ENCODE assay signal across 33 cellular contexts in the genomic region with DNA sequence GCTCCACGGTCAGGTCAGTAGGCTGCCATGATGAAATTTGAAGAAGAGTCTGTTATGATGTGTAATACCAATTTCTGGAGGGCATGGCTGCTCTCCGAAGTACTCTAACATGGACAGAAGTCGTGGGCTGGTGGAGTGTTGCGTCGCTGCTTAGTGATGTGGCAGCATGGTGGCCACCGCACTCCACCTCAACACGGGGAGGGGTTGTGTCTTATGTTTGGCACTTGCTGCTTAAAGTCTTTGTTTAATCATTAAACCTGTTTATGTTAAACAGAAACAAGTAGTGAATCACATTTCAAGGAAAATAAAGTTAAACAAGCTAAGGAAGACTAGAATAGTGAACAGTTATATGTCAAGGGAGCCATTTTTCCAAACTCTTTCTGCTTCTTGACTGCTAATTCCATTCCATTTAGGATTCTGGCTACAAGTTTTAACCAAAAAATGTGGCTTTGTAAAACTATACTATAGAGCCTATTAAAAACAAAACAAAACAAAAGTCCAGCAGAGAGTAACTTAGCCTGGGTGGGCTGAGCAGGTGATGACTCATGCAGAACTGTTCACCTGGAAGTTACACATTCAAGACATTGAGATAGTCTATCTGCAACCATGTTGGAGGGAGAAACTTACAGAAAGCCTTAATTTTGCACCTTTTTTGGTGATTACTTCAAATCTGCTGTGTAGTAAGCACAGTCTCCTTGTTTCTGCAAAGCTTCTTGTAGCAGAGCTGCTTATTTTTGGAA. TPM values are rescaled to one million over a fixed set of nuclear protein-coding genes. Genes with fewer than 3 reads are reported as not detected.
DNase-seq lines count a peak whose midpoint lies in the region; ATAC-seq, FAIRE-seq and TF ChIP-seq lines count a peak whose summit lies in the region.
"Had no signal": no experiment of that assay in that cellular context is flagged by ENCODE, and none has a peak within 500 bp of the region (broad histone marks: within the 10 kb centered on the region; RNA-seq: fewer than 3 reads in every experiment).

No MANE protein-coding gene starts in this region.

- H3K4me3 ChIP-seq in HEK293 (ENCODE audit: low read depth, low read length), result no peak overlapping the region
- H3K4me3 ChIP-seq in astrocyte (ENCODE audit: insufficient read depth, low read depth, low read length), result no peak overlapping the region
- H3K4me3 ChIP-seq: esophagus muscularis mucosa, heart left ventricle, lower lobe of right lung, mucosa of descending colon, transverse colon had no signal

- no peak overlapping the region for H2AFZ ChIP-seq in astrocyte (ENCODE audit: low read depth, low read length)

- 0 out of 2 replicates have a peak, but pooled peaks cover 4% of the 10 kb centered on the region for H3K4me1 ChIP-seq in HEK293 (ENCODE audit: control insufficient read depth, insufficient read depth, low read length)
- H3K4me1 ChIP-seq in astrocyte (ENCODE audit: insufficient read depth, low read length), result no peaks in the 10 kb centered on the region
- H3K4me1 ChIP-seq: Caco-2, foreskin keratinocyte, lower lobe of right lung, transverse colon had no signal

- no peak overlapping the region for H3K27ac Mint-ChIP-seq in astrocyte (ENCODE audit: unreplicated experiment)
- H3K27ac Mint-ChIP-seq: activated T-cell treated with anti-CD3 and anti-CD28 coated beads, Interleukin-2, amount 50 U/mL, for 24 hours; brain; dendritic cell treated with granulocyte-macrophage colony-stimulating factor and Interleukin-4, amounts not matched to agents 40 ng/mL and 50 ng/mL, for 4 days; natural killer cell treated with Interleukin-12 subunit alpha and Interleukin-12 subunit beta and Interleukin-15 and Interleukin-18, amount 100 ng/mL, for 72 hours; stimulated activated memory B cell treated with anti-CD40 and anti-IgM and Interleukin-4, amounts not matched to agents 10 μg/mL and 1 μg/mL and 100 μg/mL, for 72 hours had no signal

- CTCF ChIA-PET in HEK293 (lab: Yijun Ruan, JAX), result interaction anchor here (0.5 to 1.6 kb wide), 3 partner anchors 18 to 1010 kb away, joined by 3 to 6 read pairs (median 5); no protein-coding TSS in a partner anchor

- POLR2A ChIA-PET in HEK293 (lab: Yijun Ruan, JAX), result no interaction called here

- peaks cover 12% of the 10 kb centered on the region for H3K4me1 Mint-ChIP-seq in astrocyte (ENCODE audit: low read depth, unreplicated experiment)
- H3K4me1 Mint-ChIP-seq: stimulated activated memory B cell treated with anti-CD40 and anti-IgM and Interleukin-4, amounts not matched to agents 10 μg/mL and 1 μg/mL and 100 μg/mL, for 72 hours had no signal

- ATAC-seq in GM21528 (IDR thresholded peaks at IDR 0.05; ENCODE audit: low FRiP score, unreplicated experiment) (no peak), GM18520 (IDR thresholded peaks at IDR 0.05; ENCODE audit: unreplicated experiment) (no peak), HG02840 (IDR thresholded peaks at IDR 0.05; ENCODE audit: low FRiP score, unreplicated experiment) (no peak)
- ATAC-seq: foreskin keratinocyte; heart left ventricle; lower lobe of right lung; mucosa of descending colon; natural killer cell treated with Interleukin-12 subunit alpha and Interleukin-12 subunit beta and Interleukin-15 and Interleukin-18, amount 100 ng/mL, for 72 hours; Panc1; stimulated activated memory B cell treated with anti-CD40 and anti-IgM and Interleukin-4, amounts not matched to agents 10 μg/mL and 1 μg/mL and 100 μg/mL, for 72 hours had no signal

- H3K36me3 ChIP-seq in HEK293 (ENCODE audit: control insufficient read depth in 2 of 2, insufficient read depth in 1 of 2, low read length in 2 of 2) (peaks cover 0 to 6% of the 10 kb centered on the region in 2 experiments; a peak in 1 of 3 replicates), astrocyte (ENCODE audit: insufficient read depth, low read length) (no peaks in the 10 kb centered on the region)
- H3K36me3 ChIP-seq: lower lobe of right lung, transverse colon had no signal

- no peaks in the 10 kb centered on the region for H3K9me3 Mint-ChIP-seq in astrocyte (ENCODE audit: unreplicated experiment)
- H3K9me3 Mint-ChIP-seq: activated T-cell treated with anti-CD3 and anti-CD28 coated beads, Interleukin-2, amount 50 U/mL, for 24 hours; brain; dendritic cell treated with granulocyte-macrophage colony-stimulating factor and Interleukin-4, amounts not matched to agents 40 ng/mL and 50 ng/mL, for 4 days; natural killer cell treated with Interleukin-12 subunit alpha and Interleukin-12 subunit beta and Interleukin-15 and Interleukin-18, amount 100 ng/mL, for 72 hours; stimulated activated memory B cell treated with anti-CD40 and anti-IgM and Interleukin-4, amounts not matched to agents 10 μg/mL and 1 μg/mL and 100 μg/mL, for 72 hours had no signal

- H3K9me3 ChIP-seq in HEK293 (ENCODE audit: control insufficient read depth, insufficient read depth, low read depth, low read length) (no peaks in the 10 kb centered on the region), astrocyte (ENCODE audit: insufficient read depth, low read depth, low read length) (no peaks in the 10 kb centered on the region)
- H3K9me3 ChIP-seq: Caco-2, esophagus muscularis mucosa, heart left ventricle, lower lobe of right lung, mucosa of descending colon, transverse colon had no signal

- H3K4me2 ChIP-seq in astrocyte (ENCODE audit: low read length), result no peak overlapping the region

- H4K20me1 ChIP-seq in astrocyte (ENCODE audit: insufficient read depth, low read length), result no peaks in the 10 kb centered on the region

- H3K36me3 Mint-ChIP-seq in astrocyte (ENCODE audit: low read depth, unreplicated experiment), result peaks cover 11% of the 10 kb centered on the region
- H3K36me3 Mint-ChIP-seq: natural killer cell treated with Interleukin-12 subunit alpha and Interleukin-12 subunit beta and Interleukin-15 and Interleukin-18, amount 100 ng/mL, for 72 hours had no signal

- in situ Hi-C loops in Caki2 (cut with HindIII; ENCODE audit: low pct_unique_long_range_greater_than_20kb, low sequenced_read_pairs), result no loop called here

- H3K4me3 Mint-ChIP-seq in astrocyte (ENCODE audit: unreplicated experiment), result no peak overlapping the region
- H3K4me3 Mint-ChIP-seq: activated T-cell treated with anti-CD3 and anti-CD28 coated beads, Interleukin-2, amount 50 U/mL, for 24 hours; brain; dendritic cell treated with granulocyte-macrophage colony-stimulating factor and Interleukin-4, amounts not matched to agents 40 ng/mL and 50 ng/mL, for 4 days; natural killer cell treated with Interleukin-12 subunit alpha and Interleukin-12 subunit beta and Interleukin-15 and Interleukin-18, amount 100 ng/mL, for 72 hours; stimulated activated memory B cell treated with anti-CD40 and anti-IgM and Interleukin-4, amounts not matched to agents 10 μg/mL and 1 μg/mL and 100 μg/mL, for 72 hours had no signal

- H3K27me3 ChIP-seq in astrocyte (ENCODE audit: insufficient read depth, low read length), result no peaks in the 10 kb centered on the region
- H3K27me3 ChIP-seq: esophagus muscularis mucosa, foreskin keratinocyte, heart left ventricle, transverse colon had no signal

- H3K27ac ChIP-seq in HEK293 (ENCODE audit: extremely low read depth, low read depth, low read length) (no peak overlapping the region), astrocyte (ENCODE audit: low read depth, low read length) (no peak overlapping the region)
- H3K27ac ChIP-seq: esophagus muscularis mucosa, foreskin keratinocyte, heart left ventricle, lower lobe of right lung, transverse colon had no signal

- no peaks in the 10 kb centered on the region for H3K27me3 Mint-ChIP-seq in astrocyte (ENCODE audit: low read depth, unreplicated experiment)
- H3K27me3 Mint-ChIP-seq: activated T-cell treated with anti-CD3 and anti-CD28 coated beads, Interleukin-2, amount 50 U/mL, for 24 hours; brain; natural killer cell treated with Interleukin-12 subunit alpha and Interleukin-12 subunit beta and Interleukin-15 and Interleukin-18, amount 100 ng/mL, for 72 hours; stimulated activated memory B cell treated with anti-CD40 and anti-IgM and Interleukin-4, amounts not matched to agents 10 μg/mL and 1 μg/mL and 100 μg/mL, for 72 hours had no signal

- FAIRE-seq in astrocyte (lab: Jason Lieb, UNC), result no peak
- FAIRE-seq: GM12892, HTR-8/SVneo had no signal

- H3K79me2 ChIP-seq in astrocyte (ENCODE audit: insufficient read depth, low read length), result peaks cover 12% of the 10 kb centered on the region

- DNase-seq in Caki2 (ENCODE audit: low read depth) (peak; percentile 72), astrocyte (ENCODE audit: low read depth) (peak; percentile 25), left kidney (ENCODE audit: low read depth, low spot score) (peak; percentile 43), anterior cingulate cortex (lab: John Stamatoyannopoulos, UW) (no peak)
- DNase-seq: activated CD4-positive, alpha-beta T cell treated with anti-CD3 and anti-CD28 coated beads for 48 hours; activated T-cell treated with anti-CD3 and anti-CD28 coated beads, Interleukin-2, amount 50 U/mL, for 24 hours; C1 segment of cervical spinal cord; Caco-2; foreskin keratinocyte; heart left ventricle; lower lobe of right lung; mucosa of descending colon; NCI-H1417 treated with DMSO at 0.1 percent for 48 hours; NCI-H2081 treated with DMSO at 0.1 percent for 48 hours; NCI-H2227 treated with DMSO at 0.1 percent for 48 hours; NCI-H526 treated with DMSO at 0.1 percent for 48 hours; SHP77; stimulated activated CD4-positive, alpha-beta T cell treated with anti-CD3 and anti-CD28 coated beads, Interleukin-15, amount 100 ng/mL, for 24 hours; SW 1271; T-helper 9 cell; transverse colon had no signal

- no peak overlapping the region for H3K9ac ChIP-seq in astrocyte (ENCODE audit: low read length)

- TF ChIP-seq CTCF in HEK293 (tag by site-specific recombination; IDR thresholded peaks at IDR 0.05), result no peak
- TF ChIP-seq CTCF in astrocyte (IDR thresholded peaks at IDR 0.05; ENCODE audit: insufficient read depth, low read depth, low read length), result no peak

TF ChIP-seq in HEK293, 187 proteins besides CTCF, POLR2A, EP300 and RAD21 (continues in another document):
- TF ChIP-seq ZNF16 (tag by site-specific recombination; IDR thresholded peaks at IDR 0.05; ENCODE audit: low read depth) (no peak), PRDM6 (tag by site-specific recombination; IDR thresholded peaks at IDR 0.05) (0 out of 2 replicates have a peak, but pooled peaks have one; percentile 16)

RNA-seq across cellular contexts. Expression of gene HABP4, which starts 9.5 kb away (rescaled TPM):
- total RNA-seq in Caki2 (2014; rRNA removed; shearing (Covaris generic); ENCODE audit: low replicate concordance), result 28.6 and 32.8 TPM in 2 replicates
- total RNA-seq in astrocyte, result 18.1 and 20.1 TPM in 2 replicates

RNA-seq across cellular contexts. Expression of gene ZNF367, which starts 41.3 kb away (rescaled TPM):
- total RNA-seq in Caki2 (2014; rRNA removed; shearing (Covaris generic); ENCODE audit: low replicate concordance), result 19.7 and 22.4 TPM in 2 replicates
- total RNA-seq in astrocyte, result 0.41 and 0.89 TPM in 2 replicates

Comparison
In these comparisons a context has a peak if more than half of its experiments do, and no peak if none do; other contexts are left out.
1. DNase-seq: peak in Caki2 (single experiment), astrocyte (single experiment) and left kidney (single experiment); none in anterior cingulate cortex (0 of 58).
2. RNA of gene ZNF367, which starts 41.3 kb away (total RNA-seq): 19.7 to 22.4 TPM in Caki2; 0.41 to 0.89 TPM in astrocyte; every median in the first group is over 10 times any median in the second.